Comparison of ENCODE assay signal across 38 cellular contexts in genomic region chr7:99791667-99792356, GRCh38. TPM values are rescaled to one million over a fixed set of nuclear protein-coding genes. Genes with fewer than 3 reads are reported as not detected.
DNase-seq lines count a peak whose midpoint lies in the region; ATAC-seq, FAIRE-seq and TF ChIP-seq lines count a peak whose summit lies in the region.
"Had no signal": no experiment of that assay in that cellular context is flagged by ENCODE, and none has a peak within 500 bp of the region (broad histone marks: within the 10 kb centered on the region; RNA-seq: fewer than 3 reads in every experiment).

No MANE protein-coding gene starts in this region.

- TF ChIP-seq POLR2A in adrenal gland (IDR thresholded peaks at IDR 0.05): no peak

- DNase-seq in adrenal gland (peak in 6 of 7 donors; percentile 33 to 65 (median 62)), kidney (no peak), mucosa of descending colon (no peak), Right ventricle myocardium superior (no peak), NCI-H345 treated with DMSO at 0.1 percent for 48 hours (lab: John Stamatoyannopoulos, UW; ENCODE audit: unreplicated experiment) (no peak), left ventricle myocardium inferior (no peak)
- DNase-seq in CD4-positive, alpha-beta memory T cell: no peak
- DNase-seq: activated B cell treated with CpG ODN at 0.5 μM for 24 hours; activated effector memory CD4-positive, alpha-beta T cell treated with anti-CD3 and anti-CD28 coated beads, Interleukin-2, amount 50 U/mL, for 16 hours; activated T-cell treated with anti-CD3 and anti-CD28 coated beads, Interleukin-2, amount 50 U/mL, for 24 hours; BE2C; CD8-positive, alpha-beta memory T cell; endodermal cell; hypothalamus; left ventricle myocardium superior; midbrain; natural killer cell; NCI-H1092; NCI-H187; NCI-H2171 treated with DMSO at 0.1 percent for 48 hours; NCI-H524; nucleus accumbens; OCI-M1; sigmoid colon; stimulated activated CD4-positive, alpha-beta T cell treated with anti-CD3 and anti-CD28 coated beads, Interleukin-4, amount 100 ng/mL, for 24 hours had no signal

- peaks cover 0 to 1% (median 0%) of the 10 kb centered on the region in 4 donors for H3K4me1 Mint-ChIP-seq in CD4-positive, alpha-beta memory T cell
- H3K4me1 Mint-ChIP-seq: activated B cell treated with CpG ODN at 0.5 μM for 24 hours had no signal

- H3K27ac ChIP-seq in ACC112 (ENCODE audit: low read depth, low read length) (peak overlapping the region; percentile 31; the same call in 1 of the 2 replicates), adrenal gland (peak overlapping the region in 3 of 5 donors; percentile 13 to 45 (median 43)), kidney (ENCODE audit: low read depth in 2 of 2, low read length in 2 of 2) (peak overlapping the region; percentile 2 to 39), left ventricle myocardium inferior (replicated peaks) (no peak overlapping the region)
- H3K27ac ChIP-seq in CD4-positive, alpha-beta memory T cell (ENCODE audit: low read depth, low read length): no peak overlapping the region
- H3K27ac ChIP-seq: gastroesophageal sphincter, prostate gland, sigmoid colon, suprapubic skin had no signal

- no peak overlapping the region for H3K9ac ChIP-seq in kidney (ENCODE audit: low read length in 2 of 2)

- CTCF ChIA-PET in CD4-positive, alpha-beta memory T cell (lab: Charles Lee; ENCODE audit: partially characterized antibody): no interaction called here

- intact Hi-C loops in adrenal gland (cut with DNase I) (no loop called here), kidney (cut with DNase I) (no loop called here), mucosa of descending colon (cut with DNase I, micrococcal nuclease) (no loop called here), Right ventricle myocardium superior (cut with DNase I) (no loop called here), left ventricle myocardium inferior (cut with micrococcal nuclease) (no loop called here)
- intact Hi-C loops in CD4-positive, alpha-beta memory T cell (cut with micrococcal nuclease): no loop called here

- H3K9me3 ChIP-seq in adrenal gland (replicated peaks in 1 of 3) (no peaks in the 10 kb centered on the region), kidney (ENCODE audit: control insufficient read depth in 1 of 2, low read length in 2 of 2) (no peaks in the 10 kb centered on the region), mucosa of descending colon (no peaks in the 10 kb centered on the region), left ventricle myocardium inferior (replicated peaks) (no peaks in the 10 kb centered on the region)
- no peaks in the 10 kb centered on the region for H3K9me3 ChIP-seq in CD4-positive, alpha-beta memory T cell (ENCODE audit: control insufficient read depth in 1 of 2, low read length in 2 of 2)
- H3K9me3 ChIP-seq: BE2C, gastroesophageal sphincter, prostate gland, sigmoid colon, suprapubic skin had no signal

- H3K36me3 ChIP-seq in ACC112 (ENCODE audit: insufficient read depth, low read length): no peaks in the 10 kb centered on the region
- H3K36me3 ChIP-seq in adrenal gland (replicated peaks in 1 of 2): no peaks in the 10 kb centered on the region
- no peaks in the 10 kb centered on the region for H3K36me3 ChIP-seq in kidney (ENCODE audit: control insufficient read depth in 1 of 2, insufficient read depth in 2 of 2, low read length in 2 of 2)
- no peaks in the 10 kb centered on the region for H3K36me3 ChIP-seq in mucosa of descending colon (ENCODE audit: low read depth)
- no peaks in the 10 kb centered on the region for H3K36me3 ChIP-seq in CD4-positive, alpha-beta memory T cell (ENCODE audit: insufficient read depth, low read length)
- no peaks in the 10 kb centered on the region for H3K36me3 ChIP-seq in left ventricle myocardium inferior
- H3K36me3 ChIP-seq: BE2C, gastroesophageal sphincter, prostate gland, sigmoid colon, suprapubic skin had no signal

- no peak overlapping the region for H2AFZ ChIP-seq in ACC112 (ENCODE audit: low read length, unreplicated experiment)

- peaks cover 0 to 2% (median 0%) of the 10 kb centered on the region in 8 donors for H3K9me3 Mint-ChIP-seq in CD4-positive, alpha-beta memory T cell
- H3K9me3 Mint-ChIP-seq: activated B cell treated with CpG ODN at 0.5 μM for 24 hours; activated T-cell treated with anti-CD3 and anti-CD28 coated beads, Interleukin-2, amount 50 U/mL, for 24 hours; dendritic cell treated with granulocyte-macrophage colony-stimulating factor and Interleukin-4, amounts not matched to agents 40 ng/mL and 50 ng/mL, for 4 days; endodermal cell; HFFc6; natural killer cell; T-helper 1 cell treated with Interleukin-12 subunit alpha and Interleukin-12 subunit beta and Interleukin-4 antibody, amounts not matched to agents 30 μg/mL and 1 μg/mL, for 36 hours had no signal

- H3K4me3 ChIP-seq in ACC112 (ENCODE audit: low read depth, low read length) (no peak overlapping the region), adrenal gland (no peak overlapping the region), kidney (ENCODE audit: low read length in 2 of 2) (no peak overlapping the region), mucosa of descending colon (no peak overlapping the region), left ventricle myocardium inferior (no peak overlapping the region)
- H3K4me3 ChIP-seq in CD4-positive, alpha-beta memory T cell (ENCODE audit: low read length in 2 of 2): no peak overlapping the region
- H3K4me3 ChIP-seq: gastroesophageal sphincter, prostate gland, sigmoid colon, suprapubic skin had no signal

- no peak overlapping the region for H3K4me3 Mint-ChIP-seq in CD4-positive, alpha-beta memory T cell
- H3K4me3 Mint-ChIP-seq: activated B cell treated with CpG ODN at 0.5 μM for 24 hours; activated T-cell treated with anti-CD3 and anti-CD28 coated beads, Interleukin-2, amount 50 U/mL, for 24 hours; CD8-positive, alpha-beta memory T cell; dendritic cell treated with granulocyte-macrophage colony-stimulating factor and Interleukin-4, amounts not matched to agents 40 ng/mL and 50 ng/mL, for 4 days; endodermal cell; HFFc6; natural killer cell; T-helper 1 cell treated with Interleukin-12 subunit alpha and Interleukin-12 subunit beta and Interleukin-4 antibody, amounts not matched to agents 30 μg/mL and 1 μg/mL, for 36 hours had no signal

- H3K27ac Mint-ChIP-seq in CD4-positive, alpha-beta memory T cell: no peak overlapping the region
- H3K27ac Mint-ChIP-seq: activated B cell treated with CpG ODN at 0.5 μM for 24 hours; activated T-cell treated with anti-CD3 and anti-CD28 coated beads, Interleukin-2, amount 50 U/mL, for 24 hours; CD8-positive, alpha-beta memory T cell; dendritic cell treated with granulocyte-macrophage colony-stimulating factor and Interleukin-4, amounts not matched to agents 40 ng/mL and 50 ng/mL, for 4 days; endodermal cell; HFFc6; natural killer cell; T-helper 1 cell treated with Interleukin-12 subunit alpha and Interleukin-12 subunit beta and Interleukin-4 antibody, amounts not matched to agents 30 μg/mL and 1 μg/mL, for 36 hours had no signal

- H3K4me1 ChIP-seq in ACC112 (ENCODE audit: control insufficient read depth, insufficient read depth, low read length, unreplicated experiment): peaks cover 32% of the 10 kb centered on the region
- peaks cover 10 to 11% of the 10 kb centered on the region in 2 donors for H3K4me1 ChIP-seq in adrenal gland (replicated peaks in 1 of 2)
- peaks cover 7 to 10% of the 10 kb centered on the region in 2 donors for H3K4me1 ChIP-seq in kidney (ENCODE audit: control insufficient read depth in 1 of 2, insufficient read depth in 1 of 2, low read depth in 1 of 2, low read length in 2 of 2)
- H3K4me1 ChIP-seq in mucosa of descending colon (ENCODE audit: low read depth): no peaks in the 10 kb centered on the region
- no peaks in the 10 kb centered on the region for H3K4me1 ChIP-seq in CD4-positive, alpha-beta memory T cell (ENCODE audit: insufficient read depth, low read length)
- H3K4me1 ChIP-seq in left ventricle myocardium inferior: no peaks in the 10 kb centered on the region
- H3K4me1 ChIP-seq: BE2C, gastroesophageal sphincter, prostate gland, sigmoid colon had no signal

- POLR2A ChIA-PET in CD4-positive, alpha-beta memory T cell (lab: Charles Lee; ENCODE audit: partially characterized antibody): no interaction called here

- 51 to 61% (median 55%) methylated on average over 5 of the region's 5 CpGs for WGBS in adrenal gland, 4 donors

- H3K79me2 ChIP-seq in ACC112 (ENCODE audit: control insufficient read depth, insufficient read depth, low read length, unreplicated experiment): no peaks in the 10 kb centered on the region

- H3K36me3 Mint-ChIP-seq in CD4-positive, alpha-beta memory T cell: no peaks in the 10 kb centered on the region
- H3K36me3 Mint-ChIP-seq: CD8-positive, alpha-beta memory T cell; natural killer cell had no signal

- H3K27me3 Mint-ChIP-seq in CD4-positive, alpha-beta memory T cell: peaks cover 4 to 5% of the 10 kb centered on the region in 2 donors

- ATAC-seq in mucosa of descending colon (peak; percentile 17), Right ventricle myocardium superior (ENCODE audit: poor library complexity) (no peak)
- ATAC-seq: gastroesophageal sphincter, left ventricle myocardium superior, natural killer cell, SK-N-SH treated with all-trans-retinoic acid at 6 μM for 48 hours had no signal

- H3K27me3 ChIP-seq in ACC112 (ENCODE audit: insufficient read depth, low read length) (peaks cover 7% of the 10 kb centered on the region; the same call in 1 of the 2 replicates), adrenal gland (no peaks in the 10 kb centered on the region), left ventricle myocardium inferior (ENCODE audit: low read depth) (peaks cover 4% of the 10 kb centered on the region)
- no peaks in the 10 kb centered on the region for H3K27me3 ChIP-seq in CD4-positive, alpha-beta memory T cell (ENCODE audit: insufficient read depth, low read length)
- H3K27me3 ChIP-seq: sigmoid colon, suprapubic skin had no signal

- TF ChIP-seq CTCF in adrenal gland (IDR thresholded peaks at IDR 0.05) (no peak), kidney (IDR thresholded peaks at IDR 0.05; ENCODE audit: borderline replicate concordance, extremely low read depth, insufficient read depth) (no peak), mucosa of descending colon (IDR thresholded peaks at IDR 0.05) (no peak), left ventricle myocardium inferior (IDR thresholded peaks at IDR 0.05; ENCODE audit: borderline replicate concordance) (no peak)

- FAIRE-seq in kidney (lab: Jason Lieb, UNC): no peak
- FAIRE-seq: GM18507, GM19239, H1, urothelium cell line had no signal

RNA-seq across cellular contexts. Expression of gene CYP3A4, which starts 7.8 kb away (rescaled TPM):
- total RNA-seq in adrenal gland (10 to 100 TPM in 2 of 8 donors, 1 to 10 TPM in 3, under 1 TPM in 3; 0.14 to 34.6 (median 2.1) TPM), kidney (not detected), mucosa of descending colon (1 to 10 TPM; 2.8 to 5.4 (median 4.0) TPM), Right ventricle myocardium superior (0.70 TPM), left ventricle myocardium inferior (not detected)
- polyA plus RNA-seq in adrenal gland (1 to 10 TPM in 1 of 3 donors, under 1 TPM in 2; 0.33 to 1.8 (median 0.57) TPM), kidney (ENCODE audit: insufficient read depth, low read depth, low replicate concordance) (0.37 TPM)
- not detected for total RNA-seq in CD4-positive, alpha-beta memory T cell
- not detected for polyA plus RNA-seq in CD4-positive, alpha-beta memory T cell
- total RNA-seq: activated B cell treated with CpG ODN at 0.5 μM for 24 hours; CD8-positive, alpha-beta memory T cell; gastroesophageal sphincter; H1; HFFc6; left ventricle myocardium superior; natural killer cell; prostate gland; sigmoid colon had no signal
- polyA plus RNA-seq: CD8-positive, alpha-beta memory T cell; H1 had no signal

RNA-seq across cellular contexts. Expression of gene CYP3A43, which starts 36.0 kb away (rescaled TPM):
- total RNA-seq in adrenal gland: not detected
- polyA plus RNA-seq in adrenal gland: not detected
- total RNA-seq in kidney: 0.16 TPM
- not detected for polyA plus RNA-seq in kidney (ENCODE audit: insufficient read depth, low read depth, low replicate concordance)
- not detected for total RNA-seq in mucosa of descending colon
- total RNA-seq in Right ventricle myocardium superior: not detected
- not detected for total RNA-seq in CD4-positive, alpha-beta memory T cell
- polyA plus RNA-seq in CD4-positive, alpha-beta memory T cell: not detected
- not detected for total RNA-seq in left ventricle myocardium inferior
- total RNA-seq: activated B cell treated with CpG ODN at 0.5 μM for 24 hours; CD8-positive, alpha-beta memory T cell; gastroesophageal sphincter; H1; HFFc6; HT1080; left ventricle myocardium superior; natural killer cell; suprapubic skin had no signal
- polyA plus RNA-seq: CD8-positive, alpha-beta memory T cell; sigmoid colon had no signal

RNA-seq across cellular contexts. Expression of gene CYP3A7, which starts 56.8 kb away (rescaled TPM):
- total RNA-seq in adrenal gland (1 to 10 TPM in 3 of 8 donors, under 1 TPM in 2, not detected in 3; 0.27 to 1.9 (median 1.2) TPM), kidney (not detected), mucosa of descending colon (under 1 TPM in 2 of 3 donors, not detected in 1; 0.39 to 0.82 TPM), Right ventricle myocardium superior (not detected), left ventricle myocardium inferior (not detected)
- polyA plus RNA-seq in adrenal gland (under 1 TPM; 0.09 to 0.32 (median 0.20) TPM), kidney (ENCODE audit: insufficient read depth, low read depth, low replicate concordance) (0.69 TPM)
- not detected for total RNA-seq in CD4-positive, alpha-beta memory T cell
- polyA plus RNA-seq in CD4-positive, alpha-beta memory T cell: under 1 TPM in 1 of 2 donors, not detected in 1; 0.07 TPM
- total RNA-seq: activated B cell treated with CpG ODN at 0.5 μM for 24 hours; CD8-positive, alpha-beta memory T cell; endodermal cell; gastroesophageal sphincter; H1; left ventricle myocardium superior; natural killer cell; prostate gland had no signal
- polyA plus RNA-seq: CD8-positive, alpha-beta memory T cell; H1 had no signal

Comparison
In these comparisons a context has a peak if more than half of its experiments do, and no peak if none do; other contexts are left out.
1. H3K27ac ChIP-seq: peak in ACC112 (single experiment), adrenal gland (3 of 5) and kidney (2 of 2); none in CD4-positive, alpha-beta memory T cell (single experiment) and left ventricle myocardium inferior (single experiment).
2. DNase-seq: peak in adrenal gland (6 of 7); none in kidney (single experiment), mucosa of descending colon (0 of 3), Right ventricle myocardium superior (single experiment), CD4-positive, alpha-beta memory T cell (0 of 5), NCI-H345 treated with DMSO at 0.1 percent for 48 hours (single experiment) and left ventricle myocardium inferior (single experiment).